In the genomic region with DNA sequence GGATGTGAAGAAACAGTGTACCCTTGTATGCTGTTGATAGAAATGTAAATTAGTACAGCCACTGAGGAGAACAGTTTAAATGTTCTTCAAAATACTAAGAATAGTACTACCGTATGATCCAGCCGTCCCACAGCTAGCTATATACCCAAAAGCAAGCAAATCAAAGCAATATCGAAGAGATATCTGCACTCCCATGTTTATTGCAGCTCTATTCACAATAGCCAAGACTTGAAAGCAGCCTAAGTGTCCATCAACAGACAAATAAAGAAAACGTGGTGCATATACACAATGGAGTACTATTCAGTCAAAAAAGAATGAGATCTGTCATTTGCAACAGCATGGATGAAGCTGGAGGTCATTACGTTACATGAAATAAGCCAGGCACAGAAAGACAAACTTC, we compare ENCODE assay signal across 26 cellular contexts.
"Had no signal": no experiment of that assay in that cellular context is flagged by ENCODE, and none has a peak within 500 bp of the region (broad histone marks: within the 10 kb centered on the region; RNA-seq: fewer than 3 reads in every experiment).

No MANE protein-coding gene starts in this region.

- H3K9me3 ChIP-seq: esophagus squamous epithelium had no signal

- H3K4me3 ChIP-seq: esophagus squamous epithelium had no signal

- H3K27ac ChIP-seq: brain microvascular endothelial cell, esophagus squamous epithelium, WERI-Rb-1 had no signal

- H3K27me3 ChIP-seq: brain microvascular endothelial cell, esophagus squamous epithelium had no signal

- ATAC-seq: activated CD4-positive, CD25-positive, alpha-beta regulatory T cell treated with anti-CD3 and anti-CD28 coated beads, Interleukin-2, amount 50 U/mL, for 24 hours; activated CD8-positive, alpha-beta T cell treated with anti-CD3 and anti-CD28 coated beads for 36 hours; activated T-cell treated with anti-CD3 and anti-CD28 coated beads, Interleukin-2, amount 50 U/mL, for 4 hours; activated T-helper 17 cell treated with anti-CD3 and anti-CD28 coated beads, Interleukin-2, amount 50 U/mL, for 72 hours; T-helper 17 cell had no signal

- DNase-seq: activated B cell treated with CpG ODN at 0.5 μM for 24 hours; activated CD4-positive, alpha-beta T cell treated with anti-CD3 and anti-CD28 coated beads for 48 hours; activated CD4-positive, alpha-beta T cell treated with anti-CD3 and anti-CD28 coated beads, Interleukin-2, amount 50 U/mL, for 1 hour; activated CD4-positive, alpha-beta T cell treated with anti-CD3 and anti-CD28 coated beads, Interleukin-2, amount 50 U/mL, for 48 hours; activated CD8-positive, alpha-beta memory T cell treated with anti-CD3 and anti-CD28 coated beads for 24 hours; activated CD8-positive, alpha-beta T cell treated with anti-CD3 and anti-CD28 coated beads for 36 hours; activated effector memory CD4-positive, alpha-beta T cell treated with Interleukin-2 at 50 U/mL for 16 hours; activated gamma-delta T cell treated with Interleukin-2 at 50 U/mL for 16 hours; activated naive CD4-positive, alpha-beta T cell treated with anti-CD3 and anti-CD28 coated beads, Interleukin-2, amount 50 U/mL, for 16 hours; activated naive CD4-positive, alpha-beta T cell treated with Interleukin-2 at 50 U/mL for 16 hours; activated T-cell treated with anti-CD3 and anti-CD28 coated beads, Interleukin-2, amount 50 U/mL, for 4 hours; anterior cingulate cortex; caudate nucleus; cortex of kidney; dermis blood vessel endothelial cell; effector CD4-positive, alpha-beta T cell; esophagus squamous epithelium; head of caudate nucleus; T-helper 17 cell; WERI-Rb-1 had no signal

- FAIRE-seq: colon, endometrium, endothelial cell of umbilical vein had no signal

- H3K36me3 ChIP-seq: brain microvascular endothelial cell, esophagus squamous epithelium, WERI-Rb-1 had no signal
